Comparison of ENCODE assay signal across 11 cellular contexts in genomic region chr1:11803924-11804665, GRCh38. TPM values are rescaled to one million over a fixed set of nuclear protein-coding genes. Genes with fewer than 3 reads are reported as not detected.
DNase-seq lines count a peak whose midpoint lies in the region; ATAC-seq and TF ChIP-seq lines count a peak whose summit lies in the region.
"Not testable (repeated sequence)": the region's sequence is repeated elsewhere in the genome, so short reads cannot be mapped to it uniquely, and the experiment has no call there.
"Had no signal": no experiment of that assay in that cellular context is flagged by ENCODE, and none has a peak within 500 bp of the region (broad histone marks: within the 10 kb centered on the region; RNA-seq: fewer than 3 reads in every experiment).

No MANE protein-coding gene starts in this region.

- CTCF ChIA-PET in AG04450 (lab: Charles Lee) (interaction anchor here (3.6 kb wide), 1 partner anchor 18 kb away, joined by 32 read pairs; no protein-coding TSS in a partner anchor), HCT116 (lab: Charles Lee) (interaction anchor here (0.8 kb wide), 1 partner anchor 17 kb away, joined by 3 read pairs; no protein-coding TSS in a partner anchor)

- peak overlapping the region; percentile 94 for H3K4me2 ChIP-seq in HCT116 (ENCODE audit: low read length)

- peak overlapping the region; percentile 93 for H3K4me3 Mint-ChIP-seq in activated naive CD8-positive, alpha-beta T cell treated with anti-CD3 and anti-CD28 coated beads for 36 hours
- peak overlapping the region; percentile 100 for H3K4me3 Mint-ChIP-seq in neural crest cell
- peak overlapping the region; percentile 96 to 98 for H3K4me3 Mint-ChIP-seq in stimulated activated naive CD8-positive, alpha-beta T cell treated with anti-CD3 and anti-CD28 coated beads, Interleukin-15, amount 100 ng/mL, for 72 hours

- H3K36me3 Mint-ChIP-seq in activated naive CD8-positive, alpha-beta T cell treated with anti-CD3 and anti-CD28 coated beads for 36 hours; neural crest cell (ENCODE audit: low read depth): not testable (repeated sequence)

- TF ChIP-seq RAD21 in HCT116 (IDR thresholded peaks at IDR 0.05; ENCODE audit: low read depth), result not testable (repeated sequence)

- TF ChIP-seq POLR2A in HCT116 (IDR thresholded peaks at IDR 0.05; ENCODE audit: borderline replicate concordance, extremely low read depth, insufficient read depth, insufficient read length), result not testable (repeated sequence)

- H3K36me3 ChIP-seq in HCT116 (ENCODE audit: control insufficient read depth in 1 of 2, insufficient read depth in 2 of 2, low read length in 2 of 2); endocrine pancreas (ENCODE audit: control insufficient read depth, insufficient read depth, low read length): not testable (repeated sequence)
- H3K36me3 ChIP-seq in SK-N-MC (ENCODE audit: insufficient read depth, low read length), result peaks cover 21% of the 10 kb centered on the region
- peaks cover 44% of the 10 kb centered on the region for H3K36me3 ChIP-seq in iPS-20b (ENCODE audit: insufficient read depth, low read depth, low read length)

- RAD21 ChIA-PET in HCT116 (lab: Charles Lee; ENCODE audit: low non-redundant PET in 1 of 2, low total read pairs in 2 of 2, uncharacterized antibody in 2 of 2, unreplicated experiment in 2 of 2), result interaction anchor here in 1 of 2 experiments (0.6 kb wide), 1 partner anchor 51 kb away, joined by 4 read pairs; no protein-coding TSS in a partner anchor

- peak overlapping the region; percentile 82 for H3K4me3 ChIP-seq in AG04450 (ENCODE audit: low read depth, low read length)
- H3K4me3 ChIP-seq in HCT116 (replicated peaks in 1 of 2; ENCODE audit: low read depth in 1 of 2, low read length in 2 of 2), result peak overlapping the region; percentile 58 to 71
- peak overlapping the region; percentile 90 for H3K4me3 ChIP-seq in SK-N-MC
- peak overlapping the region; percentile 85 for H3K4me3 ChIP-seq in endocrine pancreas (ENCODE audit: control insufficient read depth, insufficient read depth, low read length)
- peak overlapping the region; percentile 89 for H3K4me3 ChIP-seq in iPS-20b (ENCODE audit: low read length)

- H3K27ac Mint-ChIP-seq in activated naive CD8-positive, alpha-beta T cell treated with anti-CD3 and anti-CD28 coated beads for 36 hours, result peak overlapping the region; percentile 87
- H3K27ac Mint-ChIP-seq in neural crest cell (ENCODE audit: unreplicated experiment), result peak overlapping the region; percentile 92
- peak overlapping the region in 1 of 2 donors; percentile 15 for H3K27ac Mint-ChIP-seq in stimulated activated naive CD8-positive, alpha-beta T cell treated with anti-CD3 and anti-CD28 coated beads, Interleukin-15, amount 100 ng/mL, for 72 hours

- H3K4me1 Mint-ChIP-seq in activated naive CD8-positive, alpha-beta T cell treated with anti-CD3 and anti-CD28 coated beads for 36 hours, result peaks cover 48% of the 10 kb centered on the region
- H3K4me1 Mint-ChIP-seq in neural crest cell, result peaks cover 62% of the 10 kb centered on the region
- peaks cover 68% of the 10 kb centered on the region for H3K4me1 Mint-ChIP-seq in stimulated activated naive CD8-positive, alpha-beta T cell treated with anti-CD3 and anti-CD28 coated beads, Interleukin-15, amount 100 ng/mL, for 72 hours

- not testable (repeated sequence) for H4K20me1 ChIP-seq in HCT116 (ENCODE audit: insufficient read depth)

- H3K79me2 ChIP-seq in HCT116 (ENCODE audit: insufficient read depth, low read length), result peaks cover 15% of the 10 kb centered on the region

- H3K27me3 ChIP-seq in AG04450 (ENCODE audit: control insufficient read depth, insufficient read depth, low read length); HCT116 (ENCODE audit: insufficient read depth, low read length); endocrine pancreas (ENCODE audit: control insufficient read depth, insufficient read depth, low read length); iPS-20b (ENCODE audit: insufficient read depth, low read length): not testable (repeated sequence)

- not testable (repeated sequence) for H3K9me3 ChIP-seq in AG04450 (ENCODE audit: control insufficient read depth, insufficient read depth, low read length); HCT116 (ENCODE audit: control insufficient read depth in 1 of 2, insufficient read depth in 1 of 2, low read depth in 1 of 2, low read length in 2 of 2); SK-N-MC (ENCODE audit: low read depth, low read length); endocrine pancreas (ENCODE audit: control insufficient read depth, low read length); iPS-20b (ENCODE audit: insufficient read depth, low read depth, low read length)

- intact Hi-C loops in HCT116 (cut with micrococcal nuclease), result not testable (repeated sequence)

- not testable (repeated sequence) for TF ChIP-seq CTCF in AG04450 (IDR thresholded peaks at IDR 0.05; ENCODE audit: low read depth, low read length); HCT116 (IDR thresholded peaks at IDR 0.05 in 2 of 3, conservative IDR thresholded peaks at IDR 0.05 in 1 of 3; ENCODE audit: borderline replicate concordance in 1 of 3, insufficient read depth in 1 of 3, low read depth in 2 of 3, low read length in 2 of 3); neural crest cell (conservative IDR thresholded peaks at IDR 0.05)

- ATAC-seq in HCT116; stimulated activated naive CD8-positive, alpha-beta T cell treated with anti-CD3 and anti-CD28 coated beads, Interleukin-15, amount 100 ng/mL, for 72 hours: not testable (repeated sequence)

- BruUV-seq in HCT116 (replicated peaks; lab: Mats Ljungman, UMichigan), result not testable (repeated sequence)

- peak overlapping the region; percentile 94 for H3K27ac ChIP-seq in AG04450 (ENCODE audit: low read depth, low read length)
- peak overlapping the region; percentile 89 for H3K27ac ChIP-seq in HCT116 (ENCODE audit: low read depth, low read length)
- not testable (repeated sequence) for H3K27ac ChIP-seq in SK-N-MC
- peak overlapping the region; percentile 44 for H3K27ac ChIP-seq in iPS-20b (ENCODE audit: low read length)

- POLR2A ChIA-PET in AG04450 (lab: Yijun Ruan, JAX), result interaction anchor here (1.2 to 1.9 kb wide), 6 partner anchors 11 to 215 kb away, joined by 3 to 22 read pairs (median 8); partner anchors contain the start of gene MIIP
- POLR2A ChIA-PET in HCT116 (lab: Charles Lee), result interaction anchor here (1.0 kb wide), 2 partner anchors 17 to 104 kb away, joined by 3 to 4 read pairs; no protein-coding TSS in a partner anchor

- H3K9me2 ChIP-seq in HCT116 (ENCODE audit: insufficient read depth), result not testable (repeated sequence)

- peaks cover 38 to 64% of the 10 kb centered on the region in 2 experiments for H3K4me1 ChIP-seq in HCT116 (ENCODE audit: control insufficient read depth in 1 of 2, insufficient read depth in 2 of 2, low read length in 2 of 2)
- not testable (repeated sequence) for H3K4me1 ChIP-seq in endocrine pancreas (ENCODE audit: control insufficient read depth, insufficient read depth, low read length)
- peaks cover 14% of the 10 kb centered on the region for H3K4me1 ChIP-seq in iPS-20b (ENCODE audit: insufficient read depth, low read length)

- not testable (repeated sequence) for DNase-seq in AG04450 (ENCODE audit: low read depth, low spot score); HCT116 (ENCODE audit: low read depth, low spot score); SK-N-MC (ENCODE audit: low read depth, low spot score); activated naive CD8-positive, alpha-beta T cell treated with anti-CD3 and anti-CD28 coated beads for 36 hours; neural crest cell (ENCODE audit: low read depth, low spot score); stimulated activated naive CD8-positive, alpha-beta T cell treated with anti-CD3 and anti-CD28 coated beads, Interleukin-15, amount 100 ng/mL, for 72 hours

- H3K27me3 Mint-ChIP-seq in activated naive CD8-positive, alpha-beta T cell treated with anti-CD3 and anti-CD28 coated beads for 36 hours; neural crest cell (ENCODE audit: low read depth); stimulated activated naive CD8-positive, alpha-beta T cell treated with anti-CD3 and anti-CD28 coated beads, Interleukin-15, amount 100 ng/mL, for 72 hours: not testable (repeated sequence)

- not testable (repeated sequence) for H3K9me3 Mint-ChIP-seq in activated naive CD8-positive, alpha-beta T cell treated with anti-CD3 and anti-CD28 coated beads for 36 hours; neural crest cell; stimulated activated naive CD8-positive, alpha-beta T cell treated with anti-CD3 and anti-CD28 coated beads, Interleukin-15, amount 100 ng/mL, for 72 hours

- H3K9ac ChIP-seq in HCT116 (ENCODE audit: low read length), result peak overlapping the region; percentile 61
- peak overlapping the region; percentile 29 for H3K9ac ChIP-seq in SK-N-MC (ENCODE audit: insufficient read length)
- H3K9ac ChIP-seq in endocrine pancreas (ENCODE audit: control insufficient read depth, insufficient read depth, low read length), result not testable (repeated sequence)
- peak overlapping the region; percentile 90; the same call in 1 of the 2 replicates for H3K9ac ChIP-seq in iPS-20b (ENCODE audit: low read depth, low read length)

- H2AFZ ChIP-seq in HCT116 (ENCODE audit: low read depth, low read length, poor library complexity, severe bottlenecking), result not testable (repeated sequence)

RNA-seq across cellular contexts. Expression of gene MTHFR, which starts 1.7 kb away (rescaled TPM):
- 7.7 and 8.8 TPM in 2 replicates for polyA plus RNA-seq in AG04450 (2011; rRNA removed)
- 20.8 and 25.8 TPM in 2 replicates for polyA minus RNA-seq in AG04450 (2011; rRNA and poly(A)+ RNA removed)
- total RNA-seq in HCT116 (2021; ENCODE audit: unreplicated experiment), result 20.9 TPM
- 9.1 and 10.7 TPM in 2 replicates for polyA plus RNA-seq in HCT116 (2012)
- total RNA-seq in activated naive CD8-positive, alpha-beta T cell treated with anti-CD3 and anti-CD28 coated beads for 36 hours, result 10 to 100 TPM; 11.0 to 12.2 TPM
- 28.7 and 29.6 TPM in 2 replicates for total RNA-seq in neural crest cell

RNA-seq across cellular contexts. Expression of gene CLCN6, which starts 1.9 kb away (rescaled TPM):
- polyA plus RNA-seq in AG04450 (2011; rRNA removed), result 9.0 and 10.7 TPM in 2 replicates
- polyA minus RNA-seq in AG04450 (2011; rRNA and poly(A)+ RNA removed), result 11.8 and 12.0 TPM in 2 replicates
- total RNA-seq in HCT116 (2021; ENCODE audit: unreplicated experiment) (13.7 TPM), neural crest cell (56.2 and 56.3 TPM in 2 replicates)
- polyA plus RNA-seq in HCT116 (2012), result 5.6 and 6.3 TPM in 2 replicates
- 10 to 100 TPM in 1 of 2 experiments, 1 to 10 TPM in 1; 9.6 to 13.3 TPM for total RNA-seq in activated naive CD8-positive, alpha-beta T cell treated with anti-CD3 and anti-CD28 coated beads for 36 hours

RNA-seq across cellular contexts. Expression of gene C1orf167, which starts 42.1 kb away (rescaled TPM):
- 0.11 and 0.32 TPM in 2 replicates for polyA plus RNA-seq in AG04450 (2011; rRNA removed)
- not detected in 2 replicates for polyA minus RNA-seq in AG04450 (2011; rRNA and poly(A)+ RNA removed)
- 0.12 TPM for total RNA-seq in HCT116 (2021; ENCODE audit: unreplicated experiment)
- 0.59 and 1.4 TPM in 2 replicates for polyA plus RNA-seq in HCT116 (2012)
- not detected for total RNA-seq in activated naive CD8-positive, alpha-beta T cell treated with anti-CD3 and anti-CD28 coated beads for 36 hours
- not detected in 2 replicates for total RNA-seq in neural crest cell

RNA-seq across cellular contexts. Expression of gene NPPA, which starts 43.5 kb away (rescaled TPM):
- not detected in 2 replicates for polyA plus RNA-seq in AG04450 (2011; rRNA removed)
- polyA minus RNA-seq in AG04450 (2011; rRNA and poly(A)+ RNA removed), result not detected in 2 replicates
- not detected for total RNA-seq in HCT116 (2021; ENCODE audit: unreplicated experiment)
- polyA plus RNA-seq in HCT116 (2012), result 0.09 and 0.12 TPM in 2 replicates
- total RNA-seq in activated naive CD8-positive, alpha-beta T cell treated with anti-CD3 and anti-CD28 coated beads for 36 hours, result not detected
- total RNA-seq in neural crest cell, result not detected in 2 replicates
- total RNA-seq: esophagus mucosa, subcutaneous adipose tissue had no signal

RNA-seq across cellular contexts. Expression of gene NPPB, which starts 54.6 kb away (rescaled TPM):
- polyA plus RNA-seq in AG04450 (2011; rRNA removed), result not detected in 2 replicates
- not detected in 2 replicates for polyA minus RNA-seq in AG04450 (2011; rRNA and poly(A)+ RNA removed)
- total RNA-seq in HCT116 (2021; ENCODE audit: unreplicated experiment), result not detected
- polyA plus RNA-seq in HCT116 (2012), result not detected in 2 replicates
- not detected for total RNA-seq in activated naive CD8-positive, alpha-beta T cell treated with anti-CD3 and anti-CD28 coated beads for 36 hours
- not detected in 2 replicates for total RNA-seq in neural crest cell
- total RNA-seq: esophagus mucosa, left ventricle myocardium superior, subcutaneous adipose tissue had no signal
